In the genomic region with DNA sequence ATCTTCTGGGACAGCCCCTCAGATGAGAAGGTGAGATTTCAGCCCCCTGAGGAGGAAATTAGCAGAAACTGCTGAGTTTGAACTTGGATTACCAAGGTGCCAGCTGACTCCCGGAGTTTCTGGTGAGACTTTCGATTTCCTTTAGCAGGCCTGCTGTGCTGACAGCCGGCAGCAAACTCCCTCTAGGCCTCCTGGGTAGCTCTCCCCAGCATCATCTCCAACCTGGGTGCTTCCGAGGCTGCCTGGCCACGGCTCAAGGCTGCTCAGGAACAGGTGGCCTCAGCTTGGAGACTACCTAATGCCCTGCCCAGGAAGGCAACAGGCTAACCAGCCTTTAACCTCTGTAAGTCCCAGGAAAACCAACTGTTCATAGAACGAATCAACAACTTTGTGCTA, we compare ENCODE assay signal across 1 cellular context.
TF ChIP-seq lines count a peak whose summit lies in the region.

No MANE protein-coding gene starts in this region.

TF ChIP-seq in GM23338, 12 proteins besides CTCF, POLR2A, EP300 and RAD21:
- TF ChIP-seq ZNF462 (CRISPR knock-in tag; IDR thresholded peaks at IDR 0.05) (no peak), JUNB (IDR thresholded peaks at IDR 0.05; ENCODE audit: unreplicated experiment) (no peak), POLR2AphosphoS5 (IDR thresholded peaks at IDR 0.05; ENCODE audit: low read depth) (no peak), STAT1 (IDR thresholded peaks at IDR 0.05; ENCODE audit: unreplicated experiment) (no peak), ETS1 (IDR thresholded peaks at IDR 0.05) (no peak), EZH2phosphoT487 (IDR thresholded peaks at IDR 0.05; ENCODE audit: unreplicated experiment) (no peak), ZNF114 (CRISPR knock-in tag; IDR thresholded peaks at IDR 0.05) (no peak), ZNF331 (CRISPR knock-in tag; IDR thresholded peaks at IDR 0.05; ENCODE audit: low read depth) (no peak), CREB1 (CRISPR knock-in tag; IDR thresholded peaks at IDR 0.05; ENCODE audit: low read depth) (no peak), NANOG (IDR thresholded peaks at IDR 0.05; ENCODE audit: borderline replicate concordance) (no peak), EZH2 (IDR thresholded peaks at IDR 0.05; ENCODE audit: low read depth, unreplicated experiment) (no peak)
- TF ChIP-seq, protein P1, sequence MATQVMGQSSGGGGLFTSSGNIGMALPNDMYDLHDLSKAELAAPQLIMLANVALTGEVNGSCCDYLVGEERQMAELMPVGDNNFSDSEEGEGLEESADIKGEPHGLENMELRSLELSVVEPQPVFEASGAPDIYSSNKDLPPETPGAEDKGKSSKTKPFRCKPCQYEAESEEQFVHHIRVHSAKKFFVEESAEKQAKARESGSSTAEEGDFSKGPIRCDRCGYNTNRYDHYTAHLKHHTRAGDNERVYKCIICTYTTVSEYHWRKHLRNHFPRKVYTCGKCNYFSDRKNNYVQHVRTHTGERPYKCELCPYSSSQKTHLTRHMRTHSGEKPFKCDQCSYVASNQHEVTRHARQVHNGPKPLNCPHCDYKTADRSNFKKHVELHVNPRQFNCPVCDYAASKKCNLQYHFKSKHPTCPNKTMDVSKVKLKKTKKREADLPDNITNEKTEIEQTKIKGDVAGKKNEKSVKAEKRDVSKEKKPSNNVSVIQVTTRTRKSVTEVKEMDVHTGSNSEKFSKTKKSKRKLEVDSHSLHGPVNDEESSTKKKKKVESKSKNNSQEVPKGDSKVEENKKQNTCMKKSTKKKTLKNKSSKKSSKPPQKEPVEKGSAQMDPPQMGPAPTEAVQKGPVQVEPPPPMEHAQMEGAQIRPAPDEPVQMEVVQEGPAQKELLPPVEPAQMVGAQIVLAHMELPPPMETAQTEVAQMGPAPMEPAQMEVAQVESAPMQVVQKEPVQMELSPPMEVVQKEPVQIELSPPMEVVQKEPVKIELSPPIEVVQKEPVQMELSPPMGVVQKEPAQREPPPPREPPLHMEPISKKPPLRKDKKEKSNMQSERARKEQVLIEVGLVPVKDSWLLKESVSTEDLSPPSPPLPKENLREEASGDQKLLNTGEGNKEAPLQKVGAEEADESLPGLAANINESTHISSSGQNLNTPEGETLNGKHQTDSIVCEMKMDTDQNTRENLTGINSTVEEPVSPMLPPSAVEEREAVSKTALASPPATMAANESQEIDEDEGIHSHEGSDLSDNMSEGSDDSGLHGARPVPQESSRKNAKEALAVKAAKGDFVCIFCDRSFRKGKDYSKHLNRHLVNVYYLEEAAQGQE (IDR thresholded peaks at IDR 0.05; ENCODE audit: unreplicated experiment) = no peak
